ENCODE assay signal across 8 cellular contexts in the genomic region with DNA sequence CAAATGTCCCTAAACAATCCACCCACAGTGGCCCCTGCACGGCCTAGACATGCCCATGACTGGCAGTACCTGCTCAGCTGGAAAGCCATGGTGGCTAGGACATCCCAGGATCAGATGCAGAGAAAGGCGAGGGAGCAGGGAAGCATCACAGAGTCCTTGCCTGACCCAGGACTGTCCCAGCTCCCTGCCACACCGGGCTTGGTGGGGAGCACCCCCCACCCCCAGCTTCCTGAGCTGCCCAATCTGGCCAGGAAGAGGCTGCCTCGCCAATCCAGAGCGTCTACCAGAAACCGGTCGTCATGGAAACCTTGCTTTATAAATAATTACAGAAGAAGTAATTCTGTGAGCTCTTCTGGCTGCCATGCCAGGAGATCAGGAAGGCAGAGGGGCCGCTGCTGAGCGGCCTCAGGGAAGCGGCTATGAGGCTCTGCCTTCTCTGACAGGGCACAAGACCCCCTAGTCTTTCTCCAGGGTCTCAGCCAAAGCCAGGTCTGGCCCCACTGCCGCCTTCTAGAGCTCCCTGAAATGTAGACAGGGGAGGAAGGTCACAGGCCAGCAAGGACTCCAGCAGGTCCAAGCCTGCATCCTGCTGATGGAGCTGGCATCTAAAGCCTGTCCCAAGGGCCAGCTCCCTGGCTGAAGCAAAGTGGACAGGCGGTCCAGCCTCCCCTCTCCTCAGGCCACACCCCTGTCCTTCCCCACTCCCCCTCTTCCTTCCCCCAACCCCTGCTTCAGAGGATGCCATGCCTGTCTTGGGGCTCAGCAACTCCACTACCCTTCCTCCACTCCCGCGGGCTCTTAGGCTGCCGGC. TPM values are rescaled to one million over a fixed set of nuclear protein-coding genes. Genes with fewer than 3 reads are reported as not detected.
DNase-seq lines count a peak whose midpoint lies in the region; ATAC-seq, FAIRE-seq and TF ChIP-seq lines count a peak whose summit lies in the region.

No MANE protein-coding gene starts in this region.

- no peaks in the 10 kb centered on the region for H3K36me3 ChIP-seq in Peyer's patch
- no peaks in the 10 kb centered on the region for H3K36me3 ChIP-seq in body of pancreas (replicated peaks in 1 of 2; ENCODE audit: insufficient read depth in 1 of 2, low read depth in 2 of 2)
- no peaks in the 10 kb centered on the region for H3K36me3 ChIP-seq in liver (ENCODE audit: control insufficient read depth in 4 of 4, insufficient read depth in 3 of 4, low read depth in 1 of 4, low read length in 3 of 4)

- TF ChIP-seq POLR2A in A549 (IDR thresholded peaks at IDR 0.05; ENCODE audit: low read length) (no peak), GM18526 (IDR thresholded peaks at IDR 0.05; ENCODE audit: extremely low read depth, insufficient read length) (peak; percentile 21), Peyer's patch (IDR thresholded peaks at IDR 0.05) (no peak), body of pancreas (IDR thresholded peaks at IDR 0.05) (peak in 1 of 3 donors; percentile 7)

- POLR2A ChIA-PET in A549 (lab: Yijun Ruan, JAX), result interaction anchor here (1.3 kb wide), 1 partner anchor 35 kb away, joined by 5 read pairs; the partner anchor contains the start of gene ACOT7

- no peak for FAIRE-seq in A549 (lab: Jason Lieb, UNC)

- 73% methylated on average over 10 of the region's 15 CpGs for WGBS in A549 (ENCODE audit: missing lambda C conversion rate)
- WGBS in body of pancreas, 2 donors, result 52 to 61% methylated on average over 11 to 15 of the region's 15 CpGs
- 23% methylated on average over 15 of the region's 15 CpGs for WGBS in liver

- H3K4me1 ChIP-seq in A549 (peaks cover 34% of the 10 kb centered on the region), Peyer's patch (peaks cover 21 to 88% (median 24%) of the 10 kb centered on the region in 4 donors), body of pancreas (peaks cover 48% of the 10 kb centered on the region), liver (ENCODE audit: control insufficient read depth in 4 of 4, insufficient read depth in 4 of 4, low read length in 3 of 4) (peaks cover 33 to 77% (median 60%) of the 10 kb centered on the region in 4 donors)

- DNase-seq in A549 (ENCODE audit: low read depth in 1 of 2, low spot score in 1 of 2), result no peak
- DNase-seq in Peyer's patch, result peak; percentile 29 to 70 (median 67)
- peak; percentile 33 to 62 (median 36) for DNase-seq in body of pancreas
- peak; percentile 43 for DNase-seq in superior temporal gyrus (ENCODE audit: extremely low spot score)
- DNase-seq in SIG-M5 treated with dmso at 0.1 percent for 504 hours (lab: John Stamatoyannopoulos, UW; ENCODE audit: unreplicated experiment), result no peak
- DNase-seq in AML-193 (lab: John Stamatoyannopoulos, UW), result no peak

- TF ChIP-seq EP300 in A549 (IDR thresholded peaks at IDR 0.05), result no peak

- CTCF ChIA-PET in A549 (lab: Yijun Ruan, JAX), result interaction anchor here (1.1 to 28.6 kb wide), 8 partner anchors 8 to 113 kb away, joined by 3 to 575 read pairs (median 6); partner anchors contain the start of gene ACOT7

- H3K27me3 ChIP-seq in Peyer's patch, result no peaks in the 10 kb centered on the region
- no peaks in the 10 kb centered on the region for H3K27me3 ChIP-seq in body of pancreas
- no peaks in the 10 kb centered on the region for H3K27me3 ChIP-seq in liver (ENCODE audit: control insufficient read depth in 4 of 4, insufficient read depth in 4 of 4, low read length in 3 of 4)

- H3K9ac ChIP-seq in liver (ENCODE audit: low read depth in 1 of 2, low read length in 2 of 2), result peak overlapping the region in 1 of 2 donors; percentile 5

- intact Hi-C loops in body of pancreas (cut with DNase I), result loop anchor here (5.0 kb wide), 1 partner anchor 48 kb away; no protein-coding TSS in a partner anchor

- peak; percentile 32 to 40; a peak in 4 of 6 replicates for ATAC-seq in A549
- peak; percentile 26 for ATAC-seq in body of pancreas

- H3K4me3 ChIP-seq in A549 (no peak overlapping the region), Peyer's patch (peak overlapping the region in 3 of 4 donors; percentile 9 to 40 (median 28)), body of pancreas (no peak overlapping the region), liver (ENCODE audit: low read depth in 1 of 3, low read length in 3 of 3) (no peak overlapping the region)

- no peak for TF ChIP-seq RAD21 in A549 (conservative IDR thresholded peaks at IDR 0.05 in 1 of 2, IDR thresholded peaks at IDR 0.05 in 1 of 2)
- no peak for TF ChIP-seq RAD21 in liver (IDR thresholded peaks at IDR 0.05)

- H3K9me3 ChIP-seq in A549 (no peaks in the 10 kb centered on the region), Peyer's patch (no peaks in the 10 kb centered on the region), body of pancreas (no peaks in the 10 kb centered on the region), liver (ENCODE audit: control insufficient read depth in 4 of 4, low read length in 3 of 4) (no peaks in the 10 kb centered on the region)

- H3K27ac ChIP-seq in A549, result peak overlapping the region; percentile 58 to 82
- peak overlapping the region; percentile 75 to 92 (median 84) for H3K27ac ChIP-seq in Peyer's patch
- peak overlapping the region; percentile 74 to 93 (median 88) for H3K27ac ChIP-seq in body of pancreas
- peak overlapping the region; percentile 88 to 89 for H3K27ac ChIP-seq in liver (ENCODE audit: low read depth in 1 of 2, low read length in 2 of 2)

- TF ChIP-seq CTCF in A549 (IDR thresholded peaks at IDR 0.05) (no peak), Peyer's patch (IDR thresholded peaks at IDR 0.05) (no peak), body of pancreas (IDR thresholded peaks at IDR 0.05) (no peak), liver (IDR thresholded peaks at IDR 0.05; ENCODE audit: low read depth, low read length, missing input control) (no peak)

- peak overlapping the region; percentile 66 for H3K4me2 ChIP-seq in A549

TF ChIP-seq in A549, 52 proteins besides CTCF, POLR2A, EP300 and RAD21:
- no peak for TF ChIP-seq NR3C1 (IDR thresholded peaks at IDR 0.05)

TF ChIP-seq in liver, 16 proteins besides CTCF, POLR2A, EP300 and RAD21:
- no peak for TF ChIP-seq JUND (IDR thresholded peaks at IDR 0.05)
- TF ChIP-seq RXRA (IDR thresholded peaks at IDR 0.05), result peak in 1 of 2 donors; percentile 15

RNA-seq across cellular contexts. Expression of gene ACOT7, which starts 34.6 kb away (rescaled TPM):
- polyA plus RNA-seq in A549 (2011; rRNA removed) (49.6 and 50.9 TPM in 2 replicates), A549 (2017; fragmentation: RNase III; extraction: RNeasy Plus Mini Kit Qiagen cat#74134 plus additional on column Dnase treatment) (46.1 to 53.6 TPM (median 48.0 TPM) in 3 replicates), liver (10 to 100 TPM in 1 of 2 donors, 1 to 10 TPM in 1; 9.7 to 14.4 TPM)
- 143 and 151 TPM in 2 replicates for polyA plus RNA-seq in A549 (2012; cell fraction: cytosol; rRNA removed)
- polyA plus RNA-seq in A549 (2012; cell fraction: nucleus; rRNA removed), result 130 and 149 TPM in 2 replicates
- polyA minus RNA-seq in A549 (2011; rRNA and poly(A)+ RNA removed), result 32.2 and 33.2 TPM in 2 replicates
- total RNA-seq in Peyer's patch (10 to 100 TPM; 38.4 to 93.2 (median 67.1) TPM), body of pancreas (10 to 100 TPM in 1 of 2 donors, 1 to 10 TPM in 1; 6.0 to 33.0 TPM), liver (10 to 100 TPM in 1 of 2 donors, 1 to 10 TPM in 1; 8.7 to 11.0 TPM)

Comparison
In these comparisons a context has a peak if more than half of its experiments do, and no peak if none do; other contexts are left out.
1. DNase-seq: peak in Peyer's patch (3 of 3), body of pancreas (4 of 4) and superior temporal gyrus (single experiment); none in A549 (0 of 2), SIG-M5 treated with dmso at 0.1 percent for 504 hours (single experiment) and AML-193 (0 of 2).
2. H3K4me3 ChIP-seq: peak in Peyer's patch (3 of 4); none in A549 (single experiment), body of pancreas (0 of 2) and liver (0 of 3).
3. Peak in every context shown above with its lines, with median percentiles within 50 percentile points of each other: H3K27ac ChIP-seq.